Comparison of ENCODE assay signal across 9 cellular contexts in the genomic region with DNA sequence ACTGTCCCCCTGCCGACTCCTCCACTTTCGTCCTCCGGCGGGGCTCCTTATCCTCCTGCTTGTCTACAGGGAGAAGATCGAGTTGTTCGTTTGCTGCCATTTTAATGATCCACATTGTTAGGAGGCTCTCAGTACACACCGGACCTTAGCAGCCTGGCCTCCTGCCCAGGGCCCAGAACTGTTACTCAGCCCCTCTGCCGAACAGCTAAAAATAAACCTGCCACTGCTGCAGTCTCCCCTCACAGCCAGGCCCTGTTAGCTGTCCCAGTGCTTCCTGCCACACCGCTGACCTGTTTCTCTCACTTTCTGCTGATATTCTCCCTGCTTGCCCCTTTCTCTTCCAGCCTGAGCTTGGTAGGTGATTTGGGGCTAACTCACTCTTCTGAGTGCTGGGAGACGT. TPM values are rescaled to one million over a fixed set of nuclear protein-coding genes. Genes with fewer than 3 reads are reported as not detected.
DNase-seq lines count a peak whose midpoint lies in the region; ATAC-seq and TF ChIP-seq lines count a peak whose summit lies in the region.
"Had no signal": no experiment of that assay in that cellular context is flagged by ENCODE, and none has a peak within 500 bp of the region (broad histone marks: within the 10 kb centered on the region; RNA-seq: fewer than 3 reads in every experiment).

No MANE protein-coding gene starts in this region.

- TF ChIP-seq POLR2A in gastroesophageal sphincter (IDR thresholded peaks at IDR 0.05) (no peak), ovary (IDR thresholded peaks at IDR 0.05) (no peak), lower leg skin (IDR thresholded peaks at IDR 0.05) (no peak)

- peaks cover 14% of the 10 kb centered on the region for H3K36me3 Mint-ChIP-seq in T-helper 17 cell (ENCODE audit: low read depth)

- intact Hi-C loops in ovary (cut with DNase I) (no loop called here), lower leg skin (cut with DNase I; ENCODE audit: low total_unique reads) (no loop called here)

- TF ChIP-seq CTCF in C4-2B (conservative IDR thresholded peaks at IDR 0.05) (no peak), gastroesophageal sphincter (IDR thresholded peaks at IDR 0.05) (no peak), ovary (IDR thresholded peaks at IDR 0.05) (no peak), lower leg skin (IDR thresholded peaks at IDR 0.05) (no peak)

- H3K27ac ChIP-seq in C4-2B (peak overlapping the region; percentile 16), gastroesophageal sphincter (peak overlapping the region; percentile 70 to 85 (median 81)), ovary (peak overlapping the region in 1 of 2 donors; percentile 50)

- ATAC-seq in T-helper 17 cell (no peak), gastroesophageal sphincter (peak; percentile 82), GM19455 (IDR thresholded peaks at IDR 0.05; ENCODE audit: unreplicated experiment) (no peak)

- peaks cover 81% of the 10 kb centered on the region for H3K4me1 Mint-ChIP-seq in T-helper 17 cell

- DNase-seq in T-helper 17 cell, result no peak
- peak; percentile 78 to 87 (median 79) for DNase-seq in ovary
- no peak for DNase-seq in NCI-H1694 (lab: John Stamatoyannopoulos, UW)
- no peak for DNase-seq in activated CD8-positive, alpha-beta memory T cell treated with anti-CD3 and anti-CD28 coated beads for 24 hours
- DNase-seq in lower leg skin (ENCODE audit: low spot score in 2 of 2), result no peak

- WGBS in gastroesophageal sphincter (ENCODE audit: low coverage in 1 of 2), 2 donors, result 11 to 21% methylated on average over 9 of the region's 10 CpGs
- 16 to 23% (median 18%) methylated on average over 10 of the region's 10 CpGs for WGBS in ovary, 3 donors
- WGBS in lower leg skin, 2 donors, result 70 to 75% methylated on average over 10 of the region's 10 CpGs

- H3K4me3 ChIP-seq in gastroesophageal sphincter (peak overlapping the region in 1 of 2 donors; percentile 15), ovary (no peak overlapping the region), lower leg skin (ENCODE audit: low read depth, poor library complexity, severe bottlenecking) (no peak overlapping the region)
- H3K4me3 ChIP-seq: skin epidermis had no signal

- peak overlapping the region; percentile 43 for H3K4me3 Mint-ChIP-seq in T-helper 17 cell

- no peaks in the 10 kb centered on the region for H3K27me3 Mint-ChIP-seq in T-helper 17 cell

- H3K36me3 ChIP-seq in gastroesophageal sphincter (no peaks in the 10 kb centered on the region), ovary (no peaks in the 10 kb centered on the region)

- H3K9me3 ChIP-seq in T-helper 17 cell (ENCODE audit: control insufficient read depth, low read length, poor library complexity, severe bottlenecking), result no peaks in the 10 kb centered on the region
- no peaks in the 10 kb centered on the region for H3K9me3 ChIP-seq in gastroesophageal sphincter
- no peaks in the 10 kb centered on the region for H3K9me3 ChIP-seq in ovary

- peak overlapping the region; percentile 51 for H3K27ac Mint-ChIP-seq in T-helper 17 cell

- H3K4me1 ChIP-seq in gastroesophageal sphincter, result peaks cover 35 to 100% (median 91%) of the 10 kb centered on the region in 3 donors
- H3K4me1 ChIP-seq in ovary (ENCODE audit: insufficient read depth), result peaks cover 43% of the 10 kb centered on the region

- no peak for TF ChIP-seq EP300 in gastroesophageal sphincter (IDR thresholded peaks at IDR 0.05)
- TF ChIP-seq EP300 in ovary (IDR thresholded peaks at IDR 0.05), result no peak

- H3K27me3 ChIP-seq in gastroesophageal sphincter, result no peaks in the 10 kb centered on the region
- no peaks in the 10 kb centered on the region for H3K27me3 ChIP-seq in ovary

RNA-seq across cellular contexts. Expression of gene MAPKAPK2, which starts 8.3 kb away (rescaled TPM):
- 100 to 1,000 TPM; 181 to 182 TPM for total RNA-seq in T-helper 17 cell
- 10 to 100 TPM; 45.0 to 77.4 (median 55.5) TPM for total RNA-seq in gastroesophageal sphincter
- total RNA-seq in ovary, result 10 to 100 TPM; 28.4 to 71.2 (median 66.2) TPM
- polyA plus RNA-seq in ovary, result 10 to 100 TPM; 34.5 to 64.7 TPM
- 10 to 100 TPM; 40.0 to 62.4 (median 52.4) TPM for total RNA-seq in lower leg skin

RNA-seq across cellular contexts. Expression of gene DYRK3, which starts 57.7 kb away (rescaled TPM):
- total RNA-seq in T-helper 17 cell, result 1 to 10 TPM; 3.0 to 3.6 TPM
- total RNA-seq in gastroesophageal sphincter, result 10 to 100 TPM in 1 of 4 donors, 1 to 10 TPM in 3; 5.0 to 14.9 (median 8.4) TPM
- 10 to 100 TPM in 4 of 7 donors, 1 to 10 TPM in 3; 5.5 to 15.0 (median 10.1) TPM for total RNA-seq in ovary
- polyA plus RNA-seq in ovary, result 10 to 100 TPM in 1 of 2 donors, 1 to 10 TPM in 1; 5.6 to 16.2 TPM
- 1 to 10 TPM; 1.4 to 4.7 (median 3.2) TPM for total RNA-seq in lower leg skin

Comparison
In these comparisons a context has a peak if more than half of its experiments do, and no peak if none do; other contexts are left out.
1. DNase-seq: peak in ovary (5 of 5); none in T-helper 17 cell (0 of 3), NCI-H1694 (single experiment), activated CD8-positive, alpha-beta memory T cell treated with anti-CD3 and anti-CD28 coated beads for 24 hours (single experiment) and lower leg skin (0 of 2).